In the genomic region with DNA sequence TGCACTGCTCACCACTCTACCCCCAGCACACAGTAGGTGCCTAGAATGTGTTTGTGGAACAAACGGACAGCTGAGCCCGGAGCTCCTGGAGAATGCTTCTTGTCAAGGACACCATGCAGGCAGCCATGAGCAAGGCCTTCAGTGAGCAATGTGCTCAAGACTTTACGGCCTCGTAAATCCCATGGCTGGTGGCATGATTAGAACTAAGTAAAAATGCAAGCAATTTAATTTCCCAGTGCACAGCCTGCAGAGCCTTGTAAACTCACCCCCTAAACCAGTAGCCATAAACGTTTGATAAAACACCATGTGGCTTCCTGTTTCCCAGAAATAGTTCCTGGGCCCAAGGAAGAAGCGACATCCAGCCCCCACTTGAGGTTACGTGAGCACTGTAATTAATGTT, we compare ENCODE assay signal across 22 cellular contexts. TPM values are rescaled to one million over a fixed set of nuclear protein-coding genes. Genes with fewer than 3 reads are reported as not detected.
DNase-seq lines count a peak whose midpoint lies in the region; ATAC-seq and TF ChIP-seq lines count a peak whose summit lies in the region.
"Had no signal": no experiment of that assay in that cellular context is flagged by ENCODE, and none has a peak within 500 bp of the region (broad histone marks: within the 10 kb centered on the region; RNA-seq: fewer than 3 reads in every experiment).

No MANE protein-coding gene starts in this region.

- no peak for TF ChIP-seq CTCF in AG09309 (IDR thresholded peaks at IDR 0.05; ENCODE audit: control insufficient read depth, insufficient read depth, low read depth, low read length, missing control alignments)
- TF ChIP-seq CTCF in NB4 (IDR thresholded peaks at IDR 0.05; ENCODE audit: low read depth, low read length): no peak

- no peaks in the 10 kb centered on the region for H3K36me3 ChIP-seq in SJCRH30
- H3K36me3 ChIP-seq: BE2C, MG63 had no signal

- no peaks in the 10 kb centered on the region for H3K36me3 Mint-ChIP-seq in activated naive CD4-positive, alpha-beta T cell treated with anti-CD3 and anti-CD28 coated beads, Interleukin-2, amount 50 U/mL, for 72 hours
- H3K36me3 Mint-ChIP-seq: CD4-positive, alpha-beta memory T cell had no signal

- H3K9me3 ChIP-seq in SJCRH30 (replicated peaks): no peaks in the 10 kb centered on the region
- H3K9me3 ChIP-seq: BE2C, MG63 had no signal

- no peaks in the 10 kb centered on the region for H3K27me3 ChIP-seq in SJCRH30
- H3K27me3 ChIP-seq: BE2C had no signal

- TF ChIP-seq POLR2A in NB4 (IDR thresholded peaks at IDR 0.05; ENCODE audit: extremely low read depth, insufficient read length): no peak

- H3K9me3 Mint-ChIP-seq in activated naive CD4-positive, alpha-beta T cell treated with anti-CD3 and anti-CD28 coated beads, Interleukin-2, amount 50 U/mL, for 72 hours: no peaks in the 10 kb centered on the region

- H3K4me3 ChIP-seq in AG09309 (ENCODE audit: control insufficient read depth, low read depth, low read length): no peak overlapping the region
- H3K4me3 ChIP-seq in NB4 (ENCODE audit: low read depth, low read length): no peak overlapping the region
- no peak overlapping the region for H3K4me3 ChIP-seq in SJCRH30
- H3K4me3 ChIP-seq: MG63 had no signal

- H3K4me1 ChIP-seq in SJCRH30: no peaks in the 10 kb centered on the region

- ATAC-seq in activated naive CD4-positive, alpha-beta T cell treated with anti-CD3 and anti-CD28 coated beads, Interleukin-2, amount 50 U/mL, for 72 hours: no peak
- ATAC-seq: HepG2 had no signal

- no peak overlapping the region for H3K27ac Mint-ChIP-seq in activated naive CD4-positive, alpha-beta T cell treated with anti-CD3 and anti-CD28 coated beads, Interleukin-2, amount 50 U/mL, for 72 hours
- H3K27ac Mint-ChIP-seq: CD4-positive, alpha-beta memory T cell had no signal

- no peak overlapping the region for H3K27ac ChIP-seq in SJCRH30
- H3K27ac ChIP-seq: RWPE1 had no signal

- DNase-seq in AG09309 (ENCODE audit: low read depth) (peak; percentile 27), H4 (ENCODE audit: low spot score) (peak; percentile 46), NB4 (ENCODE audit: low read depth) (peak; percentile 44), left kidney (ENCODE audit: low read depth, low spot score) (peak; percentile 30), SJCRH30 (no peak), NCI-H146 (lab: John Stamatoyannopoulos, UW) (no peak)
- DNase-seq in activated naive CD4-positive, alpha-beta T cell treated with anti-CD3 and anti-CD28 coated beads, Interleukin-2, amount 50 U/mL, for 72 hours (ENCODE audit: low spot score in 2 of 2): no peak
- DNase-seq: BE2C; CD4-positive, alpha-beta memory T cell; DMS153; EL; GOT3; KG1; MG63; NCI-H1092 treated with DMSO at 0.1 percent for 48 hours; NCI-H2081; NCI-H2171 treated with DMSO at 0.1 percent for 48 hours; NCI-H748 treated with DMSO at 0.1 percent for 48 hours; OCI-M1; SIG-M5 had no signal

RNA-seq across cellular contexts. Expression of a gene that starts 36.5 kb away (rescaled TPM):
- total RNA-seq in H4 (2014; rRNA removed; shearing (Covaris generic)): 3.5 and 5.3 TPM in 2 replicates
- total RNA-seq in activated naive CD4-positive, alpha-beta T cell treated with anti-CD3 and anti-CD28 coated beads, Interleukin-2, amount 50 U/mL, for 72 hours: 1 to 10 TPM; 2.3 to 8.4 TPM
- 2.4 and 2.9 TPM in 2 replicates for total RNA-seq in SJCRH30 (2014; rRNA removed; shearing (Covaris generic))

Comparison
In these comparisons a context has a peak if more than half of its experiments do, and no peak if none do; other contexts are left out.
1. DNase-seq: peak in AG09309 (single experiment), H4 (single experiment), NB4 (single experiment) and left kidney (single experiment); none in activated naive CD4-positive, alpha-beta T cell treated with anti-CD3 and anti-CD28 coated beads, Interleukin-2, amount 50 U/mL, for 72 hours (0 of 2), SJCRH30 (0 of 2) and NCI-H146 (single experiment).